24 cellular contexts compared by ENCODE assay signal in the genomic region with DNA sequence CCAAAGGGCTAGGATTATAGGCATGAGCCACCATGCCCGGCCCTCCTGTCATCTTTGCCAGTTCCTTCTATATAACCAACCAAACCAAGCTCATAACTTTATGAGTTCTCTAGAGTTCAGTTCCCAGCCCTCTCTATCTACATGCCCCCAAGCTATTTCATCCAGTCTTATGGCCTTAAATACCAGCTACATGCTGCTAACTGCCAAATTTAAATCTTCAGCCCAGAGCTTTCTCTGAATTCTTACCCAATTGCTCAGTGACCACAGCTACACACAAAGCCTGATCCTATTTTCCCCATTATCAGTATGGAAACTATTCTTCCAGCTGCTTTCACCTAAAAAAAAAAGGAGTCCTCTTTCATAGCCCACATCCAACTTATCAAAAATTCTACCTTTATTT. TPM values are rescaled to one million over a fixed set of nuclear protein-coding genes. Genes with fewer than 3 reads are reported as not detected.
DNase-seq lines count a peak whose midpoint lies in the region; ATAC-seq, FAIRE-seq and TF ChIP-seq lines count a peak whose summit lies in the region.
"Had no signal": no experiment of that assay in that cellular context is flagged by ENCODE, and none has a peak within 500 bp of the region (broad histone marks: within the 10 kb centered on the region; RNA-seq: fewer than 3 reads in every experiment).

No MANE protein-coding gene starts in this region.

- no peak overlapping the region for H3K27ac Mint-ChIP-seq in astrocyte (ENCODE audit: unreplicated experiment)
- H3K27ac Mint-ChIP-seq: mesothelial cell of epicardium; nephron; stimulated activated naive CD8-positive, alpha-beta T cell treated with anti-CD3 and anti-CD28 coated beads, Interleukin-15, Interleukin-2, amounts not matched to agents 100 ng/mL and 50 ng/mL, for 24 hours had no signal

- H3K4me3 Mint-ChIP-seq in astrocyte (ENCODE audit: unreplicated experiment): no peak overlapping the region
- no peak overlapping the region for H3K4me3 Mint-ChIP-seq in activated T-cell treated with anti-CD3 and anti-CD28 coated beads, Interleukin-2, amount 50 U/mL, for 4 hours
- H3K4me3 Mint-ChIP-seq: activated T-cell treated with anti-CD3 and anti-CD28 coated beads, Interleukin-2, amount 50 U/mL, for 24 hours; mesothelial cell of epicardium; nephron; stimulated activated naive CD8-positive, alpha-beta T cell treated with anti-CD3 and anti-CD28 coated beads, Interleukin-15, Interleukin-2, amounts not matched to agents 100 ng/mL and 50 ng/mL, for 24 hours had no signal

- H2AFZ ChIP-seq in astrocyte (ENCODE audit: low read depth, low read length): no peak overlapping the region

- ATAC-seq in activated T-cell treated with anti-CD3 and anti-CD28 coated beads, Interleukin-2, amount 50 U/mL, for 4 hours: no peak
- no peak for ATAC-seq in HG02759 (IDR thresholded peaks at IDR 0.05; ENCODE audit: unreplicated experiment)
- ATAC-seq: left ventricle myocardium superior, pancreas, right cardiac atrium had no signal

- H3K4me1 ChIP-seq in astrocyte (ENCODE audit: insufficient read depth, low read length): no peaks in the 10 kb centered on the region

- peaks cover 5% of the 10 kb centered on the region for H3K4me1 Mint-ChIP-seq in astrocyte (ENCODE audit: low read depth, unreplicated experiment)
- H3K4me1 Mint-ChIP-seq in activated T-cell treated with anti-CD3 and anti-CD28 coated beads, Interleukin-2, amount 50 U/mL, for 4 hours (ENCODE audit: low read depth): peaks cover 19% of the 10 kb centered on the region
- H3K4me1 Mint-ChIP-seq: nephron had no signal

- no peaks in the 10 kb centered on the region for H3K27me3 Mint-ChIP-seq in astrocyte (ENCODE audit: low read depth, unreplicated experiment)
- no peaks in the 10 kb centered on the region for H3K27me3 Mint-ChIP-seq in activated T-cell treated with anti-CD3 and anti-CD28 coated beads, Interleukin-2, amount 50 U/mL, for 4 hours (ENCODE audit: low read depth)
- H3K27me3 Mint-ChIP-seq: activated T-cell treated with anti-CD3 and anti-CD28 coated beads, Interleukin-2, amount 50 U/mL, for 24 hours; stimulated activated naive CD8-positive, alpha-beta T cell treated with anti-CD3 and anti-CD28 coated beads, Interleukin-15, Interleukin-2, amounts not matched to agents 100 ng/mL and 50 ng/mL, for 24 hours had no signal

- H3K27me3 ChIP-seq in astrocyte (ENCODE audit: insufficient read depth, low read length): no peaks in the 10 kb centered on the region
- H3K27me3 ChIP-seq: pancreas had no signal

- TF ChIP-seq CTCF in HFF-Myc (IDR thresholded peaks at IDR 0.05; ENCODE audit: low read depth, low read length, missing control alignments): no peak
- TF ChIP-seq CTCF in astrocyte (IDR thresholded peaks at IDR 0.05; ENCODE audit: insufficient read depth, low read depth, low read length): no peak

- peaks cover 14% of the 10 kb centered on the region for H3K79me2 ChIP-seq in astrocyte (ENCODE audit: insufficient read depth, low read length)

- no peak overlapping the region for H3K27ac ChIP-seq in astrocyte (ENCODE audit: low read depth, low read length)
- H3K27ac ChIP-seq: C4-2B, epithelial cell of prostate, pancreas had no signal

- peaks cover 19% of the 10 kb centered on the region for H3K36me3 Mint-ChIP-seq in astrocyte (ENCODE audit: low read depth, unreplicated experiment)
- peaks cover 46% of the 10 kb centered on the region for H3K36me3 Mint-ChIP-seq in activated T-cell treated with anti-CD3 and anti-CD28 coated beads, Interleukin-2, amount 50 U/mL, for 4 hours (ENCODE audit: insufficient read depth)

- peaks cover 10% of the 10 kb centered on the region for H3K36me3 ChIP-seq in astrocyte (ENCODE audit: insufficient read depth, low read length)

- no peak overlapping the region for H3K9ac ChIP-seq in astrocyte (ENCODE audit: low read length)

- no peaks in the 10 kb centered on the region for H4K20me1 ChIP-seq in astrocyte (ENCODE audit: insufficient read depth, low read length)

- DNase-seq in AG20443 (ENCODE audit: low spot score) (peak; percentile 11), HFF-Myc (ENCODE audit: extremely low read depth, low read depth) (peak; percentile 31), astrocyte (ENCODE audit: low read depth) (peak; percentile 56), foreskin melanocyte (peak; percentile 9), NCI-H524 treated with DMSO at 0.1 percent for 48 hours (lab: John Stamatoyannopoulos, UW) (no peak), cardiac septum (ENCODE audit: low spot score) (no peak)
- no peak for DNase-seq in activated T-cell treated with anti-CD3 and anti-CD28 coated beads, Interleukin-2, amount 50 U/mL, for 4 hours
- DNase-seq: activated CD4-positive, alpha-beta T cell treated with anti-CD3 and anti-CD28 coated beads for 48 hours; activated naive CD4-positive, alpha-beta T cell treated with Interleukin-2 at 50 U/mL for 16 hours; activated T-cell treated with anti-CD3 and anti-CD28 coated beads, Interleukin-2, amount 50 U/mL, for 24 hours; GOT3; hypothalamus; left ventricle myocardium superior; NCI-H526 treated with DMSO at 0.1 percent for 48 hours; pancreas; right cardiac atrium; RPMI8226; T-helper 2 cell had no signal

- H3K9me3 Mint-ChIP-seq in astrocyte (ENCODE audit: unreplicated experiment): no peaks in the 10 kb centered on the region
- H3K9me3 Mint-ChIP-seq in activated T-cell treated with anti-CD3 and anti-CD28 coated beads, Interleukin-2, amount 50 U/mL, for 4 hours: no peaks in the 10 kb centered on the region
- H3K9me3 Mint-ChIP-seq: stimulated activated naive CD8-positive, alpha-beta T cell treated with anti-CD3 and anti-CD28 coated beads, Interleukin-15, Interleukin-2, amounts not matched to agents 100 ng/mL and 50 ng/mL, for 24 hours had no signal

- no peak for FAIRE-seq in astrocyte (lab: Jason Lieb, UNC)
- FAIRE-seq: pancreas had no signal

- intact Hi-C loops in cardiac septum (cut with DNase I): no loop called here

- H3K9me3 ChIP-seq in astrocyte (ENCODE audit: insufficient read depth, low read depth, low read length): no peaks in the 10 kb centered on the region
- H3K9me3 ChIP-seq: pancreas had no signal

- no peak overlapping the region for H3K4me3 ChIP-seq in HFF-Myc (replicated peaks; ENCODE audit: low read depth, low read length)
- H3K4me3 ChIP-seq in astrocyte (ENCODE audit: insufficient read depth, low read depth, low read length): no peak overlapping the region
- H3K4me3 ChIP-seq: pancreas had no signal

- no peak overlapping the region for H3K4me2 ChIP-seq in astrocyte (ENCODE audit: low read length)

RNA-seq across cellular contexts. Expression of a gene that starts 23.1 kb away (rescaled TPM):
- 40.8 and 42.3 TPM in 2 replicates for total RNA-seq in astrocyte
- total RNA-seq in activated T-cell treated with anti-CD3 and anti-CD28 coated beads, Interleukin-2, amount 50 U/mL, for 4 hours: 10 to 100 TPM; 29.1 to 31.1 (median 30.4) TPM
- total RNA-seq in cardiac septum: 19.0 TPM

RNA-seq across cellular contexts. Expression of a gene that starts 43.6 kb away (rescaled TPM):
- total RNA-seq in astrocyte (8.4 and 9.0 TPM in 2 replicates), cardiac septum (6.8 TPM)
- total RNA-seq in activated T-cell treated with anti-CD3 and anti-CD28 coated beads, Interleukin-2, amount 50 U/mL, for 4 hours: 1 to 10 TPM; 4.7 to 5.0 (median 5.0) TPM

Comparison
In these comparisons a context has a peak if more than half of its experiments do, and no peak if none do; other contexts are left out.
1. DNase-seq: peak in AG20443 (single experiment), HFF-Myc (single experiment), astrocyte (single experiment) and foreskin melanocyte (single experiment); none in activated T-cell treated with anti-CD3 and anti-CD28 coated beads, Interleukin-2, amount 50 U/mL, for 4 hours (single experiment), NCI-H524 treated with DMSO at 0.1 percent for 48 hours (single experiment) and cardiac septum (single experiment).